Comparison of ENCODE assay signal across 26 cellular contexts in genomic region chr5:176497852-176498251, GRCh38. TPM values are rescaled to one million over a fixed set of nuclear protein-coding genes. Genes with fewer than 3 reads are reported as not detected.
DNase-seq lines count a peak whose midpoint lies in the region; ATAC-seq and TF ChIP-seq lines count a peak whose summit lies in the region.
"Had no signal": no experiment of that assay in that cellular context is flagged by ENCODE, and none has a peak within 500 bp of the region (broad histone marks: within the 10 kb centered on the region; RNA-seq: fewer than 3 reads in every experiment).

No MANE protein-coding gene starts in this region.

- no peaks in the 10 kb centered on the region for H3K4me1 ChIP-seq in Caco-2
- H3K4me1 ChIP-seq: sigmoid colon, tibial nerve had no signal

- intact Hi-C loops in Caco-2 (cut with micrococcal nuclease; ENCODE audit: unreplicated experiment): no loop called here

- no peak for DNase-seq in activated naive CD4-positive, alpha-beta T cell (lab: John Stamatoyannopoulos, UW)
- DNase-seq in amniotic epithelial cell (ENCODE audit: low read depth) (peak; percentile 16), foreskin fibroblast (peak; percentile 36 to 74), Caco-2 (no peak), T-helper 17 cell (no peak)
- DNase-seq in NK-92 treated with Interleukin-12 subunit alpha and Interleukin-12 subunit beta, amount 100 ng/mL, for 24 hours (lab: John Stamatoyannopoulos, UW): no peak
- DNase-seq: activated CD4-positive, alpha-beta T cell treated with anti-CD3 and anti-CD28 coated beads, Interleukin-2, amount 10 ng/mL, durations not matched to agents 7 days and 5 days; activated CD8-positive, alpha-beta memory T cell treated with anti-CD3 and anti-CD28 coated beads, Interleukin-2, amount 50 U/mL, for 4 hours; activated effector memory CD4-positive, alpha-beta T cell treated with Interleukin-2 at 50 U/mL for 16 hours; amygdala; DMS 273 treated with DMSO at 0.1 percent for 48 hours; effector memory CD4-positive, alpha-beta T cell; hippocampal formation; islet precursor cell; KBM-7; naive B cell; NCI-H1048; NCI-H2081 treated with DMSO at 0.1 percent for 48 hours; NCI-H510A; Right ventricle myocardium superior; sigmoid colon; stimulated activated CD4-positive, alpha-beta T cell treated with anti-CD3 and anti-CD28 coated beads, Interleukin-1b, Interleukin-23, amount 100 ng/mL, for 48 hours; stimulated activated naive CD4-positive, alpha-beta T cell treated with Interleukin-2 at 50 U/mL for 16 hours had no signal

- ATAC-seq in HG03175 (IDR thresholded peaks at IDR 0.05; ENCODE audit: unreplicated experiment) (no peak), T-helper 17 cell (no peak)

- H3K27ac Mint-ChIP-seq in activated naive CD4-positive, alpha-beta T cell treated with anti-CD3 and anti-CD28 coated beads, Interleukin-2, amount 50 U/mL, for 24 hours: peak overlapping the region; percentile 35
- H3K27ac Mint-ChIP-seq in Caco-2 (ENCODE audit: unreplicated experiment) (no peak overlapping the region), T-helper 17 cell (no peak overlapping the region)
- H3K27ac Mint-ChIP-seq: activated CD4-positive, alpha-beta T cell treated with anti-CD3 and anti-CD28 coated beads, Interleukin-2, amount 10 ng/mL, durations not matched to agents 7 days and 5 days had no signal

- no peaks in the 10 kb centered on the region for H3K4me1 Mint-ChIP-seq in activated naive CD4-positive, alpha-beta T cell treated with anti-CD3 and anti-CD28 coated beads, Interleukin-2, amount 50 U/mL, for 24 hours
- H3K4me1 Mint-ChIP-seq in Caco-2 (ENCODE audit: low read depth, unreplicated experiment) (no peaks in the 10 kb centered on the region), T-helper 17 cell (peaks cover 2% of the 10 kb centered on the region)
- H3K4me1 Mint-ChIP-seq: naive B cell had no signal

- CTCF ChIA-PET in Caco-2 (lab: Charles Lee): no interaction called here

- no peaks in the 10 kb centered on the region for H3K27me3 Mint-ChIP-seq in activated naive CD4-positive, alpha-beta T cell treated with anti-CD3 and anti-CD28 coated beads, Interleukin-2, amount 50 U/mL, for 24 hours
- H3K27me3 Mint-ChIP-seq in Caco-2 (ENCODE audit: insufficient read depth, unreplicated experiment) (no peaks in the 10 kb centered on the region), T-helper 17 cell (no peaks in the 10 kb centered on the region)
- H3K27me3 Mint-ChIP-seq: activated CD4-positive, alpha-beta T cell treated with anti-CD3 and anti-CD28 coated beads, Interleukin-2, amount 10 ng/mL, durations not matched to agents 7 days and 5 days; naive B cell had no signal

- no peak overlapping the region for H3K4me3 Mint-ChIP-seq in activated naive CD4-positive, alpha-beta T cell treated with anti-CD3 and anti-CD28 coated beads, Interleukin-2, amount 50 U/mL, for 24 hours
- H3K4me3 Mint-ChIP-seq in Caco-2 (ENCODE audit: unreplicated experiment) (no peak overlapping the region), T-helper 17 cell (no peak overlapping the region)
- H3K4me3 Mint-ChIP-seq: activated CD4-positive, alpha-beta T cell treated with anti-CD3 and anti-CD28 coated beads, Interleukin-2, amount 10 ng/mL, durations not matched to agents 7 days and 5 days; naive B cell had no signal

- H3K9me3 ChIP-seq in Caco-2 (no peaks in the 10 kb centered on the region), T-helper 17 cell (ENCODE audit: control insufficient read depth, low read length, poor library complexity, severe bottlenecking) (no peaks in the 10 kb centered on the region)
- H3K9me3 ChIP-seq: sigmoid colon, tibial nerve had no signal

- TF ChIP-seq CTCF in foreskin fibroblast (IDR thresholded peaks at IDR 0.05; ENCODE audit: low read depth, low read length): no peak
- no peak for TF ChIP-seq CTCF in Caco-2 (IDR thresholded peaks at IDR 0.05; ENCODE audit: insufficient read depth in 1 of 2, low read depth in 1 of 2, low read length in 1 of 2, severe bottlenecking in 1 of 2, unreplicated experiment in 1 of 2)

- no peaks in the 10 kb centered on the region for H3K27me3 ChIP-seq in Caco-2 (replicated peaks; ENCODE audit: control insufficient read depth, insufficient read depth, low read length)
- H3K27me3 ChIP-seq: sigmoid colon, tibial nerve had no signal

- no peaks in the 10 kb centered on the region for H3K9me3 Mint-ChIP-seq in activated naive CD4-positive, alpha-beta T cell treated with anti-CD3 and anti-CD28 coated beads, Interleukin-2, amount 50 U/mL, for 24 hours
- H3K9me3 Mint-ChIP-seq in Caco-2 (ENCODE audit: unreplicated experiment): no peaks in the 10 kb centered on the region
- H3K9me3 Mint-ChIP-seq: activated CD4-positive, alpha-beta T cell treated with anti-CD3 and anti-CD28 coated beads, Interleukin-2, amount 10 ng/mL, durations not matched to agents 7 days and 5 days; naive B cell had no signal

- peaks cover 9% of the 10 kb centered on the region for H3K36me3 Mint-ChIP-seq in activated naive CD4-positive, alpha-beta T cell treated with anti-CD3 and anti-CD28 coated beads, Interleukin-2, amount 50 U/mL, for 24 hours
- peaks cover 92% of the 10 kb centered on the region for H3K36me3 Mint-ChIP-seq in Caco-2 (ENCODE audit: insufficient read depth, unreplicated experiment)
- H3K36me3 Mint-ChIP-seq in T-helper 17 cell (ENCODE audit: low read depth): peaks cover 7% of the 10 kb centered on the region

- BruUV-seq in Caco-2 (replicated peaks; lab: Mats Ljungman, UMichigan): no TSS peak

- POLR2A ChIA-PET in Caco-2 (lab: Charles Lee): no interaction called here

- H3K36me3 ChIP-seq in Caco-2 (ENCODE audit: control insufficient read depth, insufficient read depth, low read length): no peaks in the 10 kb centered on the region

- no peak overlapping the region for H3K4me3 ChIP-seq in foreskin fibroblast (ENCODE audit: low read depth in 1 of 2, low read length in 2 of 2)
- H3K4me3 ChIP-seq in Caco-2 (ENCODE audit: low read depth, low read length): no peak overlapping the region
- H3K4me3 ChIP-seq: sigmoid colon, tibial nerve had no signal

RNA-seq across cellular contexts. Expression of gene RNF44, which starts 39.4 kb away (rescaled TPM):
- 84.2 and 90.8 TPM in 2 replicates for total RNA-seq in Caco-2 (2022)
- total RNA-seq in T-helper 17 cell: 100 to 1,000 TPM; 228 to 288 TPM

RNA-seq across cellular contexts. Expression of gene FAF2, which starts 49.7 kb away (rescaled TPM):
- total RNA-seq in Caco-2 (2022): 55.5 and 57.9 TPM in 2 replicates
- 10 to 100 TPM; 23.1 to 24.2 TPM for total RNA-seq in T-helper 17 cell

RNA-seq across cellular contexts. Expression of gene CDHR2, which starts 51.3 kb away (rescaled TPM):
- total RNA-seq in Caco-2 (2022) (0.19 and 0.59 TPM in 2 replicates), T-helper 17 cell (1 to 10 TPM; 1.3 to 2.4 TPM)
- total RNA-seq: tibial nerve had no signal

Comparison
In these comparisons a context has a peak if more than half of its experiments do, and no peak if none do; other contexts are left out.
1. DNase-seq: peak in amniotic epithelial cell (single experiment) and foreskin fibroblast (2 of 2); none in activated naive CD4-positive, alpha-beta T cell (0 of 4), Caco-2 (0 of 2), NK-92 treated with Interleukin-12 subunit alpha and Interleukin-12 subunit beta, amount 100 ng/mL, for 24 hours (single experiment) and T-helper 17 cell (0 of 3).